Comparison of ENCODE assay signal across 12 cellular contexts in the genomic region with DNA sequence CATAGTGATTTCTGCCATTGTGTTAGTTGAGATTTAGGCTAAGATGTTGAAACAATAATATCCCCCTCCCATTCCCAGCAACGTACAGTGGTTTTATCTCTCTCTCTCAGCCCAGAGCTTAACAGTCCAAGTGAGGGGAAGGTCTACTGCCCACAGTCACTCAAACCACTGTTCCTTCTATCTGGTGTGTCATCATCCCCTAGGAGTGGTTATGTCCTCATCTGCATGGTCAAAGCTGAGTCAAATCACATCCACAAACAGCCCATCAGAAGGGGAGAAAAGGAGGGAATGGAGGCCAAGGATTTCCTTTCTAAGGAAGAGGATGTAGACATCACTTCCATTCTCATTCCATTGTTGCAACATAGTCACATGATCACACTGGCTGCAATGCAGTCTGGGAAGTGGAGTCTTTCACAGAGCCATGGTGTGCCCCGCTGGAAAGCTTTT. TPM values are rescaled to one million over a fixed set of nuclear protein-coding genes. Genes with fewer than 3 reads are reported as not detected.
DNase-seq lines count a peak whose midpoint lies in the region; ATAC-seq and TF ChIP-seq lines count a peak whose summit lies in the region.
"Had no signal": no experiment of that assay in that cellular context is flagged by ENCODE, and none has a peak within 500 bp of the region (broad histone marks: within the 10 kb centered on the region; RNA-seq: fewer than 3 reads in every experiment).

No MANE protein-coding gene starts in this region.

- no peaks in the 10 kb centered on the region for H3K79me2 ChIP-seq in SK-N-SH (ENCODE audit: insufficient read depth)

- no peak overlapping the region for H3K4me3 ChIP-seq in SK-N-SH (ENCODE audit: low read depth in 2 of 2, low read length in 1 of 2)
- H3K4me3 ChIP-seq in fibroblast of mammary gland (ENCODE audit: control insufficient read depth, low read depth, low read length) = no peak overlapping the region
- H3K4me3 ChIP-seq in left ventricle myocardium inferior = no peak overlapping the region
- H3K4me3 ChIP-seq: colonic mucosa, suprapubic skin had no signal

- DNase-seq in activated CD4-positive, alpha-beta T cell treated with anti-CD3 and anti-CD28 coated beads for 36 hours = no peak
- DNase-seq in activated CD4-positive, alpha-beta T cell treated with anti-CD3 and anti-CD28 coated beads for 48 hours = no peak
- DNase-seq in SK-N-SH (no peak), fibroblast of mammary gland (ENCODE audit: low read depth) (peak; percentile 90), SHP77 (lab: John Stamatoyannopoulos, UW) (no peak), medulla oblongata (ENCODE audit: extremely low spot score) (no peak), left ventricle myocardium inferior (no peak)
- DNase-seq in stimulated activated effector memory CD8-positive, alpha-beta T cell treated with anti-CD3 and anti-CD28 coated beads, Interleukin-12 subunit alpha, Interleukin-12 subunit beta, amount 100 ng/mL, for 72 hours (ENCODE audit: low spot score in 2 of 2) = no peak
- DNase-seq: colonic mucosa, hypothalamus had no signal

- CTCF ChIA-PET in activated CD4-positive, alpha-beta T cell treated with anti-CD3 and anti-CD28 coated beads for 36 hours (lab: Charles Lee) = interaction anchor here (0.6 to 0.9 kb wide), 3 partner anchors 36 to 661 kb away, joined by 3 read pairs; no protein-coding TSS in a partner anchor
- CTCF ChIA-PET in SK-N-SH (lab: Yijun Ruan, JAX) = interaction anchor here (0.9 to 1.7 kb wide), 2 partner anchors 17 to 25 kb away, joined by 5 to 6 read pairs; no protein-coding TSS in a partner anchor

- no peaks in the 10 kb centered on the region for H3K4me1 ChIP-seq in SK-N-SH (ENCODE audit: control insufficient read depth in 1 of 2, insufficient read depth in 2 of 2, low read depth in 1 of 2, low read length in 1 of 2)
- H3K4me1 ChIP-seq in left ventricle myocardium inferior = no peaks in the 10 kb centered on the region
- H3K4me1 ChIP-seq: colonic mucosa, suprapubic skin had no signal

- no peak overlapping the region; the same call in 1 of the 2 replicates for H2AFZ ChIP-seq in SK-N-SH (ENCODE audit: low read depth)

- H3K27ac Mint-ChIP-seq in activated CD4-positive, alpha-beta T cell treated with anti-CD3 and anti-CD28 coated beads for 36 hours = peak overlapping the region; percentile 39
- H3K27ac Mint-ChIP-seq in stimulated activated effector memory CD8-positive, alpha-beta T cell treated with anti-CD3 and anti-CD28 coated beads, Interleukin-12 subunit alpha, Interleukin-12 subunit beta, amount 100 ng/mL, for 72 hours = no peak overlapping the region

- no peaks in the 10 kb centered on the region for H4K20me1 ChIP-seq in SK-N-SH (ENCODE audit: insufficient read depth)

- H3K36me3 Mint-ChIP-seq in activated CD4-positive, alpha-beta T cell treated with anti-CD3 and anti-CD28 coated beads for 36 hours (ENCODE audit: low read depth) = no peaks in the 10 kb centered on the region
- H3K36me3 Mint-ChIP-seq in stimulated activated effector memory CD8-positive, alpha-beta T cell treated with anti-CD3 and anti-CD28 coated beads, Interleukin-12 subunit alpha, Interleukin-12 subunit beta, amount 100 ng/mL, for 72 hours = no peaks in the 10 kb centered on the region

- H3K9me3 ChIP-seq in SK-N-SH = no peaks in the 10 kb centered on the region
- H3K9me3 ChIP-seq in left ventricle myocardium inferior (replicated peaks) = no peaks in the 10 kb centered on the region
- H3K9me3 ChIP-seq: colonic mucosa, neutrophil, suprapubic skin had no signal

- H3K4me1 Mint-ChIP-seq in activated CD4-positive, alpha-beta T cell treated with anti-CD3 and anti-CD28 coated beads for 36 hours = peaks cover 56% of the 10 kb centered on the region
- peaks cover 49% of the 10 kb centered on the region for H3K4me1 Mint-ChIP-seq in stimulated activated effector memory CD8-positive, alpha-beta T cell treated with anti-CD3 and anti-CD28 coated beads, Interleukin-12 subunit alpha, Interleukin-12 subunit beta, amount 100 ng/mL, for 72 hours

- intact Hi-C loops in activated CD4-positive, alpha-beta T cell treated with anti-CD3 and anti-CD28 coated beads for 36 hours (cut with DNase I, micrococcal nuclease) = no loop called here
- intact Hi-C loops in left ventricle myocardium inferior (cut with micrococcal nuclease) = no loop called here

- H3K4me3 Mint-ChIP-seq in activated CD4-positive, alpha-beta T cell treated with anti-CD3 and anti-CD28 coated beads for 36 hours = no peak overlapping the region
- no peak overlapping the region for H3K4me3 Mint-ChIP-seq in stimulated activated effector memory CD8-positive, alpha-beta T cell treated with anti-CD3 and anti-CD28 coated beads, Interleukin-12 subunit alpha, Interleukin-12 subunit beta, amount 100 ng/mL, for 72 hours

- no peaks in the 10 kb centered on the region for H3K9me2 ChIP-seq in SK-N-SH

- TF ChIP-seq EP300 in SK-N-SH (IDR thresholded peaks at IDR 0.05; ENCODE audit: borderline replicate concordance in 1 of 2, low read depth in 1 of 2, low read length in 1 of 2) = no peak

- peaks cover 3% of the 10 kb centered on the region for H3K9me3 Mint-ChIP-seq in activated CD4-positive, alpha-beta T cell treated with anti-CD3 and anti-CD28 coated beads for 36 hours (ENCODE audit: low read depth)
- H3K9me3 Mint-ChIP-seq in stimulated activated effector memory CD8-positive, alpha-beta T cell treated with anti-CD3 and anti-CD28 coated beads, Interleukin-12 subunit alpha, Interleukin-12 subunit beta, amount 100 ng/mL, for 72 hours = no peaks in the 10 kb centered on the region

- no peak overlapping the region for H3K9ac ChIP-seq in SK-N-SH

- POLR2A ChIA-PET in activated CD4-positive, alpha-beta T cell treated with anti-CD3 and anti-CD28 coated beads for 36 hours (lab: Charles Lee) = interaction anchor here (0.7 kb wide), 1 partner anchor 15 kb away, joined by 4 read pairs; no protein-coding TSS in a partner anchor
- POLR2A ChIA-PET in SK-N-SH (lab: Yijun Ruan, JAX) = no interaction called here

- H3K27ac ChIP-seq in SK-N-SH (ENCODE audit: low read depth in 2 of 2, low read length in 1 of 2) (no peak overlapping the region), left ventricle myocardium inferior (replicated peaks) (no peak overlapping the region)
- H3K27ac ChIP-seq: colonic mucosa, neutrophil, suprapubic skin had no signal

- no peak overlapping the region for H3K4me2 ChIP-seq in SK-N-SH

- WGBS in SK-N-SH (ENCODE audit: low lambda C conversion rate) = 100% methylated on average over 2 of the region's 2 CpGs

- no peaks in the 10 kb centered on the region for H3K36me3 ChIP-seq in SK-N-SH (replicated peaks in 1 of 2; ENCODE audit: control insufficient read depth in 1 of 2, insufficient read depth in 2 of 2, low read length in 1 of 2)
- no peaks in the 10 kb centered on the region for H3K36me3 ChIP-seq in left ventricle myocardium inferior
- H3K36me3 ChIP-seq: colonic mucosa, neutrophil, suprapubic skin had no signal

- no peaks in the 10 kb centered on the region for H3K27me3 Mint-ChIP-seq in activated CD4-positive, alpha-beta T cell treated with anti-CD3 and anti-CD28 coated beads for 36 hours

- H3K27me3 ChIP-seq in SK-N-SH (ENCODE audit: insufficient read depth) (no peaks in the 10 kb centered on the region), left ventricle myocardium inferior (ENCODE audit: low read depth) (peaks cover 36% of the 10 kb centered on the region)
- H3K27me3 ChIP-seq: colonic mucosa, neutrophil, suprapubic skin had no signal

- no peak for TF ChIP-seq CTCF in SK-N-SH (IDR thresholded peaks at IDR 0.05)
- no peak for TF ChIP-seq CTCF in fibroblast of mammary gland (conservative IDR thresholded peaks at IDR 0.05; ENCODE audit: control insufficient read depth, insufficient read depth, low read depth, low read length)
- TF ChIP-seq CTCF in left ventricle myocardium inferior (IDR thresholded peaks at IDR 0.05; ENCODE audit: borderline replicate concordance) = no peak

- peaks cover 11% of the 10 kb centered on the region for H3F3A ChIP-seq in SK-N-SH (replicated peaks; ENCODE audit: insufficient read depth)

- ATAC-seq in activated CD4-positive, alpha-beta T cell treated with anti-CD3 and anti-CD28 coated beads for 36 hours = peak; percentile 14
- peak; percentile 74 for ATAC-seq in stimulated activated effector memory CD8-positive, alpha-beta T cell treated with anti-CD3 and anti-CD28 coated beads, Interleukin-12 subunit alpha, Interleukin-12 subunit beta, amount 100 ng/mL, for 72 hours

- TF ChIP-seq RAD21 in SK-N-SH (IDR thresholded peaks at IDR 0.05; ENCODE audit: low read length) = no peak

TF ChIP-seq in SK-N-SH, 30 proteins besides CTCF, POLR2A, EP300 and RAD21:
- no peak for TF ChIP-seq RFX5 (IDR thresholded peaks at IDR 0.05; ENCODE audit: low read length)
- TF ChIP-seq, protein P1, sequence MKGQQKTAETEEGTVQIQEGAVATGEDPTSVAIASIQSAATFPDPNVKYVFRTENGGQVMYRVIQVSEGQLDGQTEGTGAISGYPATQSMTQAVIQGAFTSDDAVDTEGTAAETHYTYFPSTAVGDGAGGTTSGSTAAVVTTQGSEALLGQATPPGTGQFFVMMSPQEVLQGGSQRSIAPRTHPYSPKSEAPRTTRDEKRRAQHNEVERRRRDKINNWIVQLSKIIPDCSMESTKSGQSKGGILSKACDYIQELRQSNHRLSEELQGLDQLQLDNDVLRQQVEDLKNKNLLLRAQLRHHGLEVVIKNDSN (IDR thresholded peaks at IDR 0.05; ENCODE audit: borderline replicate concordance, low read depth) = peak; percentile 83
- TF ChIP-seq FOXM1 (IDR thresholded peaks at IDR 0.05; ENCODE audit: low read depth) = no peak
- TF ChIP-seq GABPA (IDR thresholded peaks at IDR 0.05; ENCODE audit: low read depth) = peak; percentile 24; the same call in 1 of the 2 replicates
- TF ChIP-seq TCF12 (IDR thresholded peaks at IDR 0.05) = no peak
- TF ChIP-seq GATA2 (CRISPR knock-in tag; IDR thresholded peaks at IDR 0.05) = no peak
TF ChIP-seq in SK-N-SH: peak in this region for 2.

RNA-seq across cellular contexts. Expression of a gene that starts 42.8 kb away (rescaled TPM):
- not detected for total RNA-seq in activated CD4-positive, alpha-beta T cell treated with anti-CD3 and anti-CD28 coated beads for 36 hours
- polyA plus RNA-seq in SK-N-SH (2012; rRNA removed) = 0.05 and 0.26 TPM in 2 replicates
- 0.14 and 0.15 TPM in 2 replicates for polyA plus RNA-seq in SK-N-SH (2012; cell fraction: cytosol; rRNA removed)
- polyA plus RNA-seq in SK-N-SH (2012; cell fraction: nucleus; rRNA removed) = 0.05 and 0.07 TPM in 2 replicates
- not detected for total RNA-seq in left ventricle myocardium inferior
- total RNA-seq: colonic mucosa had no signal
